Comparison of ENCODE assay signal across 8 cellular contexts in the genomic region with DNA sequence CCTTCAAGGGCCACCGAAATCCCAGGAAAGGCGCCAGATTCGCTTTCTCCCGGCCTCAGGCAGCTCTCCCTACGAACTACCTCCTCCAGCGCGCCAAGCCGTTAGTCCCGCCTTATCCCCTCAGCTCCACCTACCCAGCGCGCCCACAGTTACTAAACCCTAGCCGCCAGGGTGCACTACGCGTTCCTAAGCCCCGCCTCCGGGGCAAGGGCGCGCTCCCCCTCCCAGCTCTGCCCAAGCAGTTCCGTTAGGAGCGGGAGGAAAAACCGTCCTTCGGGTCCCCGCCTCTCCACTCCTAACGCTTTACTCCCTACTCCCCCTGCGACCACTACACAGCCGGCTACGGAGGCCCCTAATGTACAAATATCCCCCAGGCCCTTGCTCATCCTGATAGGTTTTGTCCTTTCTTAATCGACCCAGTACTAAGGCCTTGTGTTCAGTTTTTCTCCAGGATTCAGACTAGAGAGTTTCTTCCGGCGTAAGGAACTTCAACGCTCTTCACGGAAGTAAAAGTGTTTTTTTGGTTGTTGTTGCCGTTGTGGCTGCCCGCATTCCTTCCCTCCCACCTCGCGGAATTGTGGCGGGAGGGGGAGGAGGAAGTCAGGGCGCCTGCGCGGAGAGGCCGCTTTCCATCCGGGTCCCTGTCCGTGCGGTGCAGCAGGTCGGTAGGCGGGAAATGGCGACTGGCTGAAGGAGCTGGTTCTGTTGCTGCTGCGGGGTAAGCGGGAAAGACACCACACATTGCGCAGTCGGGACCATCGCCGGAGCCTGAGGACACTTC. TPM values are rescaled to one million over a fixed set of nuclear protein-coding genes. Genes with fewer than 3 reads are reported as not detected.
DNase-seq lines count a peak whose midpoint lies in the region; ATAC-seq and TF ChIP-seq lines count a peak whose summit lies in the region.

A gene (plus strand): TSS at position 655 of the 781 bp plus-strand sequence. CDS start 31,386 bp downstream, outside the sequence.

- H3K36me3 ChIP-seq in left ventricle myocardium inferior, result no peaks in the 10 kb centered on the region
- H3K36me3 ChIP-seq in prostate gland, result no peaks in the 10 kb centered on the region
- no peaks in the 10 kb centered on the region for H3K36me3 ChIP-seq in urinary bladder (ENCODE audit: insufficient read depth)

- H3K36me3 Mint-ChIP-seq in T-helper 17 cell (ENCODE audit: low read depth), result peaks cover 6% of the 10 kb centered on the region

- DNase-seq in NCI-H1694 treated with DMSO at 0.1 percent for 48 hours (lab: John Stamatoyannopoulos, UW) (peak; percentile 95), T-helper 17 cell (peak; percentile 90 to 92 (median 91)), amygdala (lab: John Stamatoyannopoulos, UW) (peak; percentile 72 to 98 (median 96)), left ventricle myocardium inferior (peak; percentile 98), prostate gland (ENCODE audit: low spot score) (peak; percentile 98)

- 1% methylated on average over 53 of the region's 53 CpGs for WGBS in prostate gland
- under 1% methylated on average over 53 of the region's 53 CpGs for WGBS in urinary bladder

- TF ChIP-seq POLR2A in prostate gland (IDR thresholded peaks at IDR 0.05), result peak; percentile 48

- H3K27ac ChIP-seq in left ventricle myocardium inferior (replicated peaks) (peak within 1 kb of the TSS; percentile 99), prostate gland (peak within 1 kb of the TSS; percentile 92 to 94), urinary bladder (ENCODE audit: low read depth) (peak within 1 kb of the TSS; percentile 88)

- no peaks in the 10 kb centered on the region for H3K27me3 ChIP-seq in left ventricle myocardium inferior (ENCODE audit: low read depth)
- no peaks in the 10 kb centered on the region for H3K27me3 ChIP-seq in prostate gland (replicated peaks; ENCODE audit: insufficient read depth)

- intact Hi-C loops in left ventricle myocardium inferior (cut with micrococcal nuclease), result no loop called here
- intact Hi-C loops in prostate gland (cut with DNase I), result loop anchor here (2.0 to 5.0 kb wide), 3 partner anchors 108 to 285 kb away; a partner anchor contains a TSS

- peak within 1 kb of the TSS; percentile 100 for H3K27ac Mint-ChIP-seq in T-helper 17 cell

- peak within 1 kb of the TSS; percentile 100 for H3K4me3 Mint-ChIP-seq in T-helper 17 cell

- H3K4me1 ChIP-seq in left ventricle myocardium inferior (peaks cover 46% of the 10 kb centered on the region), prostate gland (replicated peaks) (no peaks in the 10 kb centered on the region), urinary bladder (ENCODE audit: insufficient read depth) (no peaks in the 10 kb centered on the region)

- H3K4me1 Mint-ChIP-seq in T-helper 17 cell, result peaks cover 31% of the 10 kb centered on the region

- ATAC-seq in GM18498 (IDR thresholded peaks at IDR 0.05; ENCODE audit: unreplicated experiment), result peak; percentile 94
- ATAC-seq in HG02938 (IDR thresholded peaks at IDR 0.05; ENCODE audit: unreplicated experiment), result peak; percentile 84
- peak; percentile 96 for ATAC-seq in T-helper 17 cell

- H3K9me3 ChIP-seq in T-helper 17 cell (ENCODE audit: control insufficient read depth, low read length, poor library complexity, severe bottlenecking), result no peaks in the 10 kb centered on the region
- H3K9me3 ChIP-seq in left ventricle myocardium inferior (replicated peaks), result no peaks in the 10 kb centered on the region
- no peaks in the 10 kb centered on the region for H3K9me3 ChIP-seq in prostate gland

- peak within 1 kb of the TSS; percentile 97 for H3K4me3 ChIP-seq in left ventricle myocardium inferior
- H3K4me3 ChIP-seq in prostate gland, result peak within 1 kb of the TSS; percentile 61 to 68
- H3K4me3 ChIP-seq in urinary bladder (ENCODE audit: low read depth, low read length), result peak within 1 kb of the TSS; percentile 91

- H3K27me3 Mint-ChIP-seq in T-helper 17 cell, result no peaks in the 10 kb centered on the region

- TF ChIP-seq CTCF in left ventricle myocardium inferior (IDR thresholded peaks at IDR 0.05; ENCODE audit: borderline replicate concordance) (peak; percentile 57), prostate gland (IDR thresholded peaks at IDR 0.05) (peak in 3 of 4 experiments; percentile 34 to 63 (median 50))

RNA-seq across cellular contexts. Expression of the gene that starts here (rescaled TPM):
- total RNA-seq in T-helper 17 cell (10 to 100 TPM; 73.4 to 78.6 TPM), left ventricle myocardium inferior (14.7 TPM), prostate gland (10 to 100 TPM; 32.5 to 67.5 TPM), urinary bladder (143 TPM)
- 16.7 TPM for polyA plus RNA-seq in urinary bladder

Comparison
In these comparisons a context has a peak if more than half of its experiments do, and no peak if none do; other contexts are left out.
1. Peak in every context shown above with its lines: DNase-seq, ATAC-seq, H3K4me3 ChIP-seq and H3K27ac ChIP-seq.